In the genomic region with DNA sequence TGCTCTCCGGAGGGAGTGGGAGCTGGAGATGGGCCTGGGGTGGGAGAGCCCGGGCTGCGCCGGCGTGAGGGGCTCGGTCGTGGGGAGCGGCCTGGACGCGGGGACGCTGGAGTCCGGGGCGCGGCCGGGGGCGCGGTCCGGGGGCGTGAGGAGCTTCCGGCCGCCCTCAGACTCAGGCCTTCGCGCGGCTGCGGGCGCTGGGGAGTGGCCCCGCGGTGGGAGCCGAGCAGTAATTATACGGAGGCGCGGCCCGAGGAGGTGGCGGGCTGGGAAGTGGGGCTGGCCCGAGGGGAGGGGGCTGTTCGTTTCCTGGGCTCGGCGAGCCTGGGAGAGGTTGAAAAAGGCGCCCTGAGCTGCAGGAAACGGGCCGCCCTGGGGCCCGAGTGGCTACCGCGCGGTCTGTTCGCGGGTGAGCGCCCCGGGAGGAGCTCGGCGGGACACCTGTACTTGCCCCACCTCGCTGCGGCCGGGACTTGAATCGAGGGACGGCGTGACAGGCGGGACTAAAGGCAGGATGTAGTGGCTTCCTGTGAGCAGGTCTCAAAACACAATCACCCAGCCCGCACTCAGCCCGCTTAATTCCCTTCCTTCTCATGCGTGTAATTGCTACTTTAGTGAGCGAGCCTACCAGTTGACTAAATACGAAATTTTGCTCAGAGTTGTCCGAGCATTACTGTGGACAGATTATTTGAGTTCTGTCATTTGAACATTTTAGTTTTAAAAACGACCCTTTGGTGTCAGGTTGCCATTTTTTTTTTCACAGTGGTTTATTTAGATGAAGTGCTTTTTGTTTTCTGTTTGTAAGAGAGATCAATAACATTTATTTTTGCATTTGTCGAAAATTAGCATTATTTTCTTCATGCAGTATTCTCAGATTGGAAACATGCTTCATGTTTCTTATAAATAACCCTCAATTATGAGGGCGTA, we compare ENCODE assay signal across 8 cellular contexts. TPM values are rescaled to one million over a fixed set of nuclear protein-coding genes. Genes with fewer than 3 reads are reported as not detected.
A peak's percentile ranks its signal among the peaks of the same experiment; 100 is the strongest.
DNase-seq lines count a peak whose midpoint lies in the region; ATAC-seq and TF ChIP-seq lines count a peak whose summit lies in the region.

No MANE protein-coding gene starts in this region.

- no peaks in the 10 kb centered on the region for H3K9me3 ChIP-seq in MG63
- no peaks in the 10 kb centered on the region for H3K9me3 ChIP-seq in gastroesophageal sphincter
- H3K9me3 ChIP-seq in thymus (ENCODE audit: control insufficient read depth): no peaks in the 10 kb centered on the region

- peak overlapping the region; percentile 87 to 99 (median 98) for H3K27ac ChIP-seq in gastroesophageal sphincter
- peak overlapping the region; percentile 99 for H3K27ac ChIP-seq in thymus (ENCODE audit: low read depth)

- H3K36me3 ChIP-seq in MG63: no peaks in the 10 kb centered on the region; the same call in 1 of the 2 replicates
- no peaks in the 10 kb centered on the region for H3K36me3 ChIP-seq in gastroesophageal sphincter
- H3K36me3 ChIP-seq in thymus (ENCODE audit: control insufficient read depth, insufficient read depth): no peaks in the 10 kb centered on the region

- H3K4me1 ChIP-seq in gastroesophageal sphincter: peaks cover 0 to 38% (median 11%) of the 10 kb centered on the region in 3 donors
- peaks cover 13% of the 10 kb centered on the region for H3K4me1 ChIP-seq in thymus (ENCODE audit: control insufficient read depth, insufficient read depth, low read length)

- H3K4me3 ChIP-seq in MG63 (peak overlapping the region; percentile 79), gastroesophageal sphincter (peak overlapping the region; percentile 79 to 99), thymus (ENCODE audit: low read length) (peak overlapping the region; percentile 96)

- peak in 1 of 4 experiments; percentile 29 for TF ChIP-seq CTCF in gastroesophageal sphincter (IDR thresholded peaks at IDR 0.05)
- TF ChIP-seq CTCF in omental fat pad (IDR thresholded peaks at IDR 0.05): no peak

- DNase-seq in GDM1 (lab: John Stamatoyannopoulos, UW) (peak; percentile 58), HCEC 1CT (peak; percentile 49), MG63 (peak; percentile 87), SHP77 treated with DMSO at 0.1 percent for 48 hours (lab: John Stamatoyannopoulos, UW) (peak; percentile 49), omental fat pad (ENCODE audit: low spot score) (peak; percentile 39)
- DNase-seq in activated gamma-delta T cell treated with anti-CD3 and anti-CD28 coated beads, Interleukin-2, amount 50 U/mL, for 16 hours (ENCODE audit: low read depth): peak; percentile 80

- TF ChIP-seq POLR2A in gastroesophageal sphincter (IDR thresholded peaks at IDR 0.05): peak in 1 of 2 donors; percentile 29

- ATAC-seq in gastroesophageal sphincter (peak; percentile 62), omental fat pad (ENCODE audit: low FRiP score) (peak; percentile 74)

- WGBS in gastroesophageal sphincter (ENCODE audit: low coverage in 1 of 2), 2 donors: 6 to 7% methylated on average over 9 to 13 of the region's 67 CpGs
- 1% methylated on average over 67 of the region's 67 CpGs for WGBS in thymus

- no peak for TF ChIP-seq EP300 in gastroesophageal sphincter (IDR thresholded peaks at IDR 0.05)

- no peaks in the 10 kb centered on the region for H3K27me3 ChIP-seq in MG63
- H3K27me3 ChIP-seq in gastroesophageal sphincter: no peaks in the 10 kb centered on the region
- no peaks in the 10 kb centered on the region for H3K27me3 ChIP-seq in thymus (ENCODE audit: control insufficient read depth, insufficient read depth)

RNA-seq across cellular contexts. Expression of gene RASA2, which starts 0.9 kb away (rescaled TPM):
- 7.2 and 10.0 TPM in 2 replicates for total RNA-seq in MG63 (2014; rRNA removed; shearing (Covaris generic); ENCODE audit: low replicate concordance)
- total RNA-seq in gastroesophageal sphincter (10 to 100 TPM; 10.6 to 15.5 (median 14.8) TPM), omental fat pad (10 to 100 TPM; 16.4 to 19.8 (median 18.0) TPM)
- polyA plus RNA-seq in thymus: 21.1 TPM

Comparison
In these comparisons a context has a peak if more than half of its experiments do, and no peak if none do; other contexts are left out.
1. Peak in every context shown above with its lines: DNase-seq, ATAC-seq, H3K4me3 ChIP-seq and H3K27ac ChIP-seq.